16 cellular contexts compared by ENCODE assay signal in the genomic region with DNA sequence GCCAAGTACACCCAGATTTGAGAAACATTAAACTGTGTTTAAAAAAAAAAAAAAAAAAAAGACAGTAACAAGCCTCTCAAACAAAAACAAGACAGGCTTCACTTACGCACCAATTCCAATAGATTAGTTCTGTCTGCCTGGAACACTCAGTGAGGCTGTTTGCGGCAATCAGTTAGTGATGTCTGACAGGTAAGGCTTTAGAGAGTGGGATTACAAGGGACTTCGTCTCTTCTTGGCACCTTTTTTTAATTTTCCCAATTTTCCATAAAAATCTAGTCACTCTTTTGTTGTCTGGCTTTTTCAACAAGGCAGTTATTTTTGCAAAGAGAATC.
DNase-seq lines count a peak whose midpoint lies in the region; ATAC-seq and TF ChIP-seq lines count a peak whose summit lies in the region.
"Had no signal": no experiment of that assay in that cellular context is flagged by ENCODE, and none has a peak within 500 bp of the region (broad histone marks: within the 10 kb centered on the region; RNA-seq: fewer than 3 reads in every experiment).

No MANE protein-coding gene starts in this region.

- H2AFZ ChIP-seq in MM.1S (ENCODE audit: low read length) = no peak overlapping the region

- in situ Hi-C loops in GM13977 (cut with MboI; ENCODE audit: low pct_unique_long_range_greater_than_20kb, low sequenced_read_pairs, unreplicated experiment) = no loop called here

- H3K9me3 ChIP-seq in heart left ventricle (no peaks in the 10 kb centered on the region), tibial nerve (no peaks in the 10 kb centered on the region), MM.1S (replicated peaks; ENCODE audit: insufficient read depth, low read length) (no peaks in the 10 kb centered on the region)

- H3F3A ChIP-seq in MM.1S (ENCODE audit: insufficient read depth, low read length) = no peaks in the 10 kb centered on the region

- H3K9ac ChIP-seq in MM.1S (ENCODE audit: low read length) = no peak overlapping the region

- no peaks in the 10 kb centered on the region for H4K20me1 ChIP-seq in MM.1S (ENCODE audit: insufficient read depth, low read length)

- TF ChIP-seq POLR2A in heart left ventricle (IDR thresholded peaks at IDR 0.05) = no peak
- TF ChIP-seq POLR2A in tibial nerve (IDR thresholded peaks at IDR 0.05) = no peak

- no peak for DNase-seq in heart left ventricle
- DNase-seq in left cardiac atrium = no peak
- DNase-seq in tibial nerve (ENCODE audit: low spot score in 2 of 2) = no peak
- DNase-seq in MM.1S = no peak
- no peak for DNase-seq in GM13977 (ENCODE audit: low spot score)
- DNase-seq: activated CD8-positive, alpha-beta T cell treated with anti-CD3 and anti-CD28 coated beads for 36 hours; activated naive CD4-positive, alpha-beta T cell treated with anti-CD3 and anti-CD28 coated beads, Interleukin-2, amount 10 ng/mL, durations not matched to agents 7 days and 5 days; activated T-cell treated with anti-CD3 and anti-CD28 coated beads, Interleukin-2, amount 50 U/mL, for 4 hours; NCI-H1048; NCI-H2081; NCI-H524 treated with DMSO at 0.1 percent for 48 hours; SHP77 had no signal

- H3K4me1 ChIP-seq in heart left ventricle (peaks cover 10 to 69% (median 50%) of the 10 kb centered on the region in 12 donors), tibial nerve (peaks cover 0 to 88% (median 26%) of the 10 kb centered on the region in 4 donors), MM.1S (ENCODE audit: low read length) (no peaks in the 10 kb centered on the region)

- H3K4me3 ChIP-seq in heart left ventricle (no peak overlapping the region), tibial nerve (no peak overlapping the region), MM.1S (ENCODE audit: low read length) (no peak overlapping the region)

- peaks cover 0 to 66% (median 30%) of the 10 kb centered on the region in 9 donors for H3K36me3 ChIP-seq in heart left ventricle
- peaks cover 0 to 63% (median 0%) of the 10 kb centered on the region in 3 donors for H3K36me3 ChIP-seq in tibial nerve
- no peaks in the 10 kb centered on the region for H3K36me3 ChIP-seq in MM.1S (replicated peaks; ENCODE audit: insufficient read depth, low read length)

- no peaks in the 10 kb centered on the region for H3K9me2 ChIP-seq in MM.1S (replicated peaks; ENCODE audit: insufficient read depth, low read length)

- TF ChIP-seq CTCF in heart left ventricle (IDR thresholded peaks at IDR 0.05) (no peak), tibial nerve (IDR thresholded peaks at IDR 0.05) (no peak), MM.1S (IDR thresholded peaks at IDR 0.05; ENCODE audit: low read length) (no peak), GM13977 (IDR thresholded peaks at IDR 0.05; ENCODE audit: extremely low read depth, insufficient read depth, missing control alignments) (no peak)

- H3K4me2 ChIP-seq in MM.1S (ENCODE audit: low read depth, low read length) = no peak overlapping the region

- peak overlapping the region in 7 of 12 donors; percentile 1 to 53 (median 32) for H3K27ac ChIP-seq in heart left ventricle
- peak overlapping the region; percentile 74 for H3K27ac ChIP-seq in angular gyrus (ENCODE audit: low read depth, low read length)
- peak overlapping the region; percentile 27 for H3K27ac ChIP-seq in layer of hippocampus (ENCODE audit: low read depth, low read length)
- H3K27ac ChIP-seq in tibial nerve = peak overlapping the region in 3 of 4 donors; percentile 51 to 62 (median 57)
- no peak overlapping the region for H3K27ac ChIP-seq in MM.1S (ENCODE audit: low read length)
- H3K27ac ChIP-seq: VCaP had no signal

- ATAC-seq in heart left ventricle (no peak), left cardiac atrium (no peak), GM21529 (IDR thresholded peaks at IDR 0.05; ENCODE audit: unreplicated experiment) (no peak)
- ATAC-seq: activated CD8-positive, alpha-beta T cell treated with anti-CD3 and anti-CD28 coated beads for 36 hours; activated T-cell treated with anti-CD3 and anti-CD28 coated beads, Interleukin-2, amount 50 U/mL, for 4 hours had no signal

- TF ChIP-seq EP300 in tibial nerve (IDR thresholded peaks at IDR 0.05) = no peak

- WGBS in heart left ventricle, 4 donors = 75 to 82% (median 76%) methylated on average over 3 of the region's 3 CpGs
- WGBS in tibial nerve, 2 donors = 72 to 76% methylated on average over 3 of the region's 3 CpGs

- H3K79me2 ChIP-seq in MM.1S (ENCODE audit: low read length) = peaks cover 29% of the 10 kb centered on the region; the same call in 1 of the 2 replicates

- intact Hi-C loops in heart left ventricle (cut with DNase I) = loop anchor here in 1 of 10 donors (10.0 kb wide), 1 partner anchor 113 kb away; no protein-coding TSS in a partner anchor
- intact Hi-C loops in left cardiac atrium (cut with DNase I) = no loop called here

- H3K27me3 ChIP-seq in heart left ventricle (no peaks in the 10 kb centered on the region), layer of hippocampus (ENCODE audit: control insufficient read depth, insufficient read depth, low read length) (no peaks in the 10 kb centered on the region), tibial nerve (no peaks in the 10 kb centered on the region), MM.1S (replicated peaks; ENCODE audit: insufficient read depth, low read length) (no peaks in the 10 kb centered on the region)
